In the genomic region with DNA sequence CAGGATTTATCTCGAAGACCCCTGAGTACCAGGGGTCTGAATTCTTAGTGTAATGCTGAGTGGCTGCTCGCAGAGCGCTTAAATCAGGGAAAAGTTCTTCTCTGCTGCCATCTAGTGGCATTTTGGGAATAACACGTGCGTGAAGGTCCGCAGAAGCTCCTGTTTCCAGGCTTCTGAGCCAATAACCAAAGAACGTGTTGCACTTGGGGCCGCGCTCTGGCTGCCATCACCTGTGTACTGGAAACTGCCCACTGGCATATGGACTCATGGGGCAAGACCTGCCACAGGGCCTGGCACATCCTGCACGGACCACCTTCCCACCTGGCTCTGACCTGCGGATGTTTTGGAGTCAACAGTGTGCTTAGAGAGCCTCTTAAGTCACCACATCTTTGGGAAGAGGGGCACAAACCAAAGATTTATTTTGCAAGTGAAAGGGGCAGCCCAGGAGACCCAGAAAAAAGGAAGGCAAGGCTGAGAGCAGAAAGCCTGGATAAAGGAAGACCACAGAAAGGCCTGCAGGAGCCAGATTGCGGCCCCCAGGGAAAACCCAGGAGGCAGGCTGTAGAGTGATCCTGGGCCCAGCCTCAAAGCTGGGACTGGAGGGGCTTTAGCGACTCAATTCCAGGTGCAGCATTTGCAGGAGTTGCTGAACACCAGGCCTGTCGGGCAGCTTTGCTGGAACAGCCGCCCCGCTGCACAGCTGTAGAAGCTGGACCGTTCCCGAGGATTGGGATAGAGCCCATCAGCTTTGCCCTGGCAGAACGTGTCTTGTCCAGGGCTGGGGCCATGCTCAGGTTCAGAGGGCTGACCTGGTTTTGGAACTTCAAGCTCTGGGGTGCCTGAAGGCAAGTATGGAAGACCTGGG, we compare ENCODE assay signal across 1 cellular context.
TF ChIP-seq lines count a peak whose summit lies in the region.

No MANE protein-coding gene starts in this region.

TF ChIP-seq in endothelial cell of umbilical vein, 7 proteins besides CTCF, POLR2A, EP300 and RAD21:
- peak; percentile 91 for TF ChIP-seq MAX (IDR thresholded peaks at IDR 0.05; ENCODE audit: insufficient read depth, insufficient read length)
- no peak for TF ChIP-seq JUN (IDR thresholded peaks at IDR 0.05; ENCODE audit: borderline replicate concordance, insufficient read depth, insufficient read length, low read depth)
- no peak for TF ChIP-seq EZH2 (IDR thresholded peaks at IDR 0.05; ENCODE audit: borderline replicate concordance, low read depth, low read length, severe bottlenecking)
- no peak for TF ChIP-seq POLR2AphosphoS5 (IDR thresholded peaks at IDR 0.05; ENCODE audit: insufficient read depth, low read depth, low read length)
